2 cellular contexts compared by ENCODE assay signal in genomic region chr2:72173640-72174321, GRCh38.
TF ChIP-seq lines count a peak whose summit lies in the region.

No MANE protein-coding gene starts in this region.

TF ChIP-seq in GM23338, 12 proteins besides CTCF, POLR2A, EP300 and RAD21:
- no peak for TF ChIP-seq EZH2phosphoT487 (IDR thresholded peaks at IDR 0.05; ENCODE audit: unreplicated experiment)
- TF ChIP-seq NANOG (IDR thresholded peaks at IDR 0.05; ENCODE audit: borderline replicate concordance), result no peak
- TF ChIP-seq REST (IDR thresholded peaks at IDR 0.05; ENCODE audit: unreplicated experiment), result no peak
- no peak for TF ChIP-seq POLR2AphosphoS5 (IDR thresholded peaks at IDR 0.05; ENCODE audit: low read depth)
- no peak for TF ChIP-seq EZH2 (IDR thresholded peaks at IDR 0.05; ENCODE audit: low read depth, unreplicated experiment)
- no peak for TF ChIP-seq CREB1 (CRISPR knock-in tag; IDR thresholded peaks at IDR 0.05; ENCODE audit: low read depth)
- no peak for TF ChIP-seq ZNF331 (CRISPR knock-in tag; IDR thresholded peaks at IDR 0.05; ENCODE audit: low read depth)
- TF ChIP-seq ZNF114 (CRISPR knock-in tag; IDR thresholded peaks at IDR 0.05), result no peak
- no peak for TF ChIP-seq JUNB (IDR thresholded peaks at IDR 0.05; ENCODE audit: unreplicated experiment)
- no peak for TF ChIP-seq STAT1 (IDR thresholded peaks at IDR 0.05; ENCODE audit: unreplicated experiment)
- no peak for TF ChIP-seq ZNF462 (CRISPR knock-in tag; IDR thresholded peaks at IDR 0.05)
- no peak for TF ChIP-seq ETS1 (IDR thresholded peaks at IDR 0.05)

TF ChIP-seq in H1, 55 proteins besides CTCF, POLR2A, EP300 and RAD21:
- 0 out of 2 replicates have a peak, but pooled peaks have one; percentile 9 for TF ChIP-seq CREB1 (IDR thresholded peaks at IDR 0.05)
- TF ChIP-seq GTF2F1 (IDR thresholded peaks at IDR 0.05; ENCODE audit: borderline replicate concordance, low read depth, low read length), result no peak
